3 cellular contexts compared by ENCODE assay signal in the genomic region with DNA sequence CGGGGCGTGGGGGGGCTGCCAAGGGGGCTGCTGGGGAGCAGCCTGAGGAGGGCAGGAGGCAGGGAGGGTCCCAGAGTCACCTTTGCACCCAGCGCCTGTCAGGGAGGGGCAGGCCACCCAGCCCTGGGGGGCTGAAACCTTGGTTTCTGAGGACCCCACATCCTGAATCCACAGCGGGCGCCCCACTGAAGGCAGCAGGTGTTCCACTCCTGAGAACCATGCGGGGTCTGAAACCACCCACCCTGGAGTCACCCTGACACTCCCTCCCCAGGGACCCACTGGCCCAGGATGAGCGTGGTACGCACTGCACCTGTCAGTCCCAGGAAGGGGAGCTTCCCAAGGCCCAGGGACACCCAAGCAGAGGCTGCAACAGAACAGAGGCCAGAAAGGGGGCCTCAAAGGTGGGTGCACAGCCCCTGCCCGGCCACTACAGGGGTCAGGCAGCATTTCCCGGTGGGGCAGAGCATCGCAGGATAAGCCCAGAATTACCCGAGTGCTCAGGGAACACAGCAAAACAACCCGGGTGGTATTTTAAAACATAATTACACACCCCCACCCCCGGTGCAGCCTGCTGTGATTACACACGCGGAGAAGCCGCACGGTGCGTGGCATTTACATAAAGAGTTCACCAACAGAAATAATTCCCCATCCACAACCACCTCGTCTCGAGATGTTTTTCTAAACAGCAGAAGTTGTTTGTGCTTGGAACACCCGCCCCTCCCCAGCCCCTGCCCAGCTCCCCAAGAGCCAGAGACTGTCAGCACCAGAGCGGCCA.
TF ChIP-seq lines count a peak whose summit lies in the region.

No MANE protein-coding gene starts in this region.

TF ChIP-seq in SK-N-SH, 30 proteins besides CTCF, POLR2A, EP300 and RAD21 (continued from another document):
- TF ChIP-seq, protein P1, sequence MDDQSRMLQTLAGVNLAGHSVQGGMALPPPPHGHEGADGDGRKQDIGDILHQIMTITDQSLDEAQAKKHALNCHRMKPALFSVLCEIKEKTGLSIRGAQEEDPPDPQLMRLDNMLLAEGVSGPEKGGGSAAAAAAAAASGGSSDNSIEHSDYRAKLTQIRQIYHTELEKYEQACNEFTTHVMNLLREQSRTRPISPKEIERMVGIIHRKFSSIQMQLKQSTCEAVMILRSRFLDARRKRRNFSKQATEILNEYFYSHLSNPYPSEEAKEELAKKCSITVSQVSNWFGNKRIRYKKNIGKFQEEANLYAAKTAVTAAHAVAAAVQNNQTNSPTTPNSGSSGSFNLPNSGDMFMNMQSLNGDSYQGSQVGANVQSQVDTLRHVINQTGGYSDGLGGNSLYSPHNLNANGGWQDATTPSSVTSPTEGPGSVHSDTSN (IDR thresholded peaks at IDR 0.05) = no peak
- TF ChIP-seq NFIC (IDR thresholded peaks at IDR 0.05; ENCODE audit: borderline replicate concordance) (no peak), ELF1 (IDR thresholded peaks at IDR 0.05) (no peak), MXI1 (IDR thresholded peaks at IDR 0.05; ENCODE audit: low read depth, low read length) (no peak), JUND (IDR thresholded peaks at IDR 0.05) (no peak), TCF12 (IDR thresholded peaks at IDR 0.05) (no peak), RFX5 (IDR thresholded peaks at IDR 0.05; ENCODE audit: low read length) (no peak)
- TF ChIP-seq, protein P2, sequence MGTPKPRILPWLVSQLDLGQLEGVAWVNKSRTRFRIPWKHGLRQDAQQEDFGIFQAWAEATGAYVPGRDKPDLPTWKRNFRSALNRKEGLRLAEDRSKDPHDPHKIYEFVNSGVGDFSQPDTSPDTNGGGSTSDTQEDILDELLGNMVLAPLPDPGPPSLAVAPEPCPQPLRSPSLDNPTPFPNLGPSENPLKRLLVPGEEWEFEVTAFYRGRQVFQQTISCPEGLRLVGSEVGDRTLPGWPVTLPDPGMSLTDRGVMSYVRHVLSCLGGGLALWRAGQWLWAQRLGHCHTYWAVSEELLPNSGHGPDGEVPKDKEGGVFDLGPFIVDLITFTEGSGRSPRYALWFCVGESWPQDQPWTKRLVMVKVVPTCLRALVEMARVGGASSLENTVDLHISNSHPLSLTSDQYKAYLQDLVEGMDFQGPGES (IDR thresholded peaks at IDR 0.05; ENCODE audit: low read depth, low read length) = no peak
- TF ChIP-seq, protein P3, sequence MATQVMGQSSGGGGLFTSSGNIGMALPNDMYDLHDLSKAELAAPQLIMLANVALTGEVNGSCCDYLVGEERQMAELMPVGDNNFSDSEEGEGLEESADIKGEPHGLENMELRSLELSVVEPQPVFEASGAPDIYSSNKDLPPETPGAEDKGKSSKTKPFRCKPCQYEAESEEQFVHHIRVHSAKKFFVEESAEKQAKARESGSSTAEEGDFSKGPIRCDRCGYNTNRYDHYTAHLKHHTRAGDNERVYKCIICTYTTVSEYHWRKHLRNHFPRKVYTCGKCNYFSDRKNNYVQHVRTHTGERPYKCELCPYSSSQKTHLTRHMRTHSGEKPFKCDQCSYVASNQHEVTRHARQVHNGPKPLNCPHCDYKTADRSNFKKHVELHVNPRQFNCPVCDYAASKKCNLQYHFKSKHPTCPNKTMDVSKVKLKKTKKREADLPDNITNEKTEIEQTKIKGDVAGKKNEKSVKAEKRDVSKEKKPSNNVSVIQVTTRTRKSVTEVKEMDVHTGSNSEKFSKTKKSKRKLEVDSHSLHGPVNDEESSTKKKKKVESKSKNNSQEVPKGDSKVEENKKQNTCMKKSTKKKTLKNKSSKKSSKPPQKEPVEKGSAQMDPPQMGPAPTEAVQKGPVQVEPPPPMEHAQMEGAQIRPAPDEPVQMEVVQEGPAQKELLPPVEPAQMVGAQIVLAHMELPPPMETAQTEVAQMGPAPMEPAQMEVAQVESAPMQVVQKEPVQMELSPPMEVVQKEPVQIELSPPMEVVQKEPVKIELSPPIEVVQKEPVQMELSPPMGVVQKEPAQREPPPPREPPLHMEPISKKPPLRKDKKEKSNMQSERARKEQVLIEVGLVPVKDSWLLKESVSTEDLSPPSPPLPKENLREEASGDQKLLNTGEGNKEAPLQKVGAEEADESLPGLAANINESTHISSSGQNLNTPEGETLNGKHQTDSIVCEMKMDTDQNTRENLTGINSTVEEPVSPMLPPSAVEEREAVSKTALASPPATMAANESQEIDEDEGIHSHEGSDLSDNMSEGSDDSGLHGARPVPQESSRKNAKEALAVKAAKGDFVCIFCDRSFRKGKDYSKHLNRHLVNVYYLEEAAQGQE (IDR thresholded peaks at IDR 0.05; ENCODE audit: low read depth, low read length) = no peak

TF ChIP-seq in SK-N-SH treated with all-trans-retinoic acid at 6 μM for 48 hours, 23 proteins besides CTCF, POLR2A, EP300 and RAD21 (continued from another document):
- TF ChIP-seq, protein P4, sequence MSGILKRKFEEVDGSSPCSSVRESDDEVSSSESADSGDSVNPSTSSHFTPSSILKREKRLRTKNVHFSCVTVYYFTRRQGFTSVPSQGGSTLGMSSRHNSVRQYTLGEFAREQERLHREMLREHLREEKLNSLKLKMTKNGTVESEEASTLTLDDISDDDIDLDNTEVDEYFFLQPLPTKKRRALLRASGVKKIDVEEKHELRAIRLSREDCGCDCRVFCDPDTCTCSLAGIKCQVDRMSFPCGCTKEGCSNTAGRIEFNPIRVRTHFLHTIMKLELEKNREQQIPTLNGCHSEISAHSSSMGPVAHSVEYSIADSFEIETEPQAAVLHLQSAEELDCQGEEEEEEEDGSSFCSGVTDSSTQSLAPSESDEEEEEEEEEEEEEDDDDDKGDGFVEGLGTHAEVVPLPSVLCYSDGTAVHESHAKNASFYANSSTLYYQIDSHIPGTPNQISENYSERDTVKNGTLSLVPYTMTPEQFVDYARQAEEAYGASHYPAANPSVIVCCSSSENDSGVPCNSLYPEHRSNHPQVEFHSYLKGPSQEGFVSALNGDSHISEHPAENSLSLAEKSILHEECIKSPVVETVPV (CRISPR knock-in tag; IDR thresholded peaks at IDR 0.05) = no peak
- TF ChIP-seq ZNF565 (CRISPR knock-in tag; conservative IDR thresholded peaks at IDR 0.05; ENCODE audit: low read depth) = no peak
- no peak for TF ChIP-seq ISL1 (CRISPR knock-in tag; IDR thresholded peaks at IDR 0.05)
- TF ChIP-seq, protein P5, sequence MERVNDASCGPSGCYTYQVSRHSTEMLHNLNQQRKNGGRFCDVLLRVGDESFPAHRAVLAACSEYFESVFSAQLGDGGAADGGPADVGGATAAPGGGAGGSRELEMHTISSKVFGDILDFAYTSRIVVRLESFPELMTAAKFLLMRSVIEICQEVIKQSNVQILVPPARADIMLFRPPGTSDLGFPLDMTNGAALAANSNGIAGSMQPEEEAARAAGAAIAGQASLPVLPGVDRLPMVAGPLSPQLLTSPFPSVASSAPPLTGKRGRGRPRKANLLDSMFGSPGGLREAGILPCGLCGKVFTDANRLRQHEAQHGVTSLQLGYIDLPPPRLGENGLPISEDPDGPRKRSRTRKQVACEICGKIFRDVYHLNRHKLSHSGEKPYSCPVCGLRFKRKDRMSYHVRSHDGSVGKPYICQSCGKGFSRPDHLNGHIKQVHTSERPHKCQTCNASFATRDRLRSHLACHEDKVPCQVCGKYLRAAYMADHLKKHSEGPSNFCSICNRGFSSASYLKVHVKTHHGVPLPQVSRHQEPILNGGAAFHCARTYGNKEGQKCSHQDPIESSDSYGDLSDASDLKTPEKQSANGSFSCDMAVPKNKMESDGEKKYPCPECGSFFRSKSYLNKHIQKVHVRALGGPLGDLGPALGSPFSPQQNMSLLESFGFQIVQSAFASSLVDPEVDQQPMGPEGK (CRISPR knock-in tag; IDR thresholded peaks at IDR 0.05; ENCODE audit: borderline replicate concordance) = no peak
- TF ChIP-seq ZC3H10 (CRISPR knock-in tag; IDR thresholded peaks at IDR 0.05) = no peak
- no peak for TF ChIP-seq RARB (CRISPR knock-in tag; IDR thresholded peaks at IDR 0.05)
- TF ChIP-seq OSR1 (CRISPR knock-in tag; IDR thresholded peaks at IDR 0.05) = no peak
- no peak for TF ChIP-seq ZFP30 (CRISPR knock-in tag; IDR thresholded peaks at IDR 0.05)
- no peak for TF ChIP-seq PPARA (CRISPR knock-in tag; IDR thresholded peaks at IDR 0.05; ENCODE audit: borderline replicate concordance)
- no peak for TF ChIP-seq ZFP3 (CRISPR knock-in tag; IDR thresholded peaks at IDR 0.05)
- TF ChIP-seq ZNF70 (CRISPR knock-in tag; IDR thresholded peaks at IDR 0.05) = no peak
- no peak for TF ChIP-seq SNAI2 (CRISPR knock-in tag; IDR thresholded peaks at IDR 0.05)
- no peak for TF ChIP-seq ARNTL (CRISPR knock-in tag; IDR thresholded peaks at IDR 0.05; ENCODE audit: borderline replicate concordance, low read depth)
TF ChIP-seq in SK-N-SH treated with all-trans-retinoic acid at 6 μM for 48 hours: peak in this region for 0.

TF ChIP-seq in WTC11, 78 proteins besides CTCF, POLR2A, EP300 and RAD21 (continued from another document):
- no peak for TF ChIP-seq NR2C2 (CRISPR knock-in tag; IDR thresholded peaks at IDR 0.05)
- TF ChIP-seq, protein P6, sequence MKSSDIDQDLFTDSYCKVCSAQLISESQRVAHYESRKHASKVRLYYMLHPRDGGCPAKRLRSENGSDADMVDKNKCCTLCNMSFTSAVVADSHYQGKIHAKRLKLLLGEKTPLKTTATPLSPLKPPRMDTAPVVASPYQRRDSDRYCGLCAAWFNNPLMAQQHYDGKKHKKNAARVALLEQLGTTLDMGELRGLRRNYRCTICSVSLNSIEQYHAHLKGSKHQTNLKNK (CRISPR knock-in tag; IDR thresholded peaks at IDR 0.05) = no peak
- TF ChIP-seq, protein P7, sequence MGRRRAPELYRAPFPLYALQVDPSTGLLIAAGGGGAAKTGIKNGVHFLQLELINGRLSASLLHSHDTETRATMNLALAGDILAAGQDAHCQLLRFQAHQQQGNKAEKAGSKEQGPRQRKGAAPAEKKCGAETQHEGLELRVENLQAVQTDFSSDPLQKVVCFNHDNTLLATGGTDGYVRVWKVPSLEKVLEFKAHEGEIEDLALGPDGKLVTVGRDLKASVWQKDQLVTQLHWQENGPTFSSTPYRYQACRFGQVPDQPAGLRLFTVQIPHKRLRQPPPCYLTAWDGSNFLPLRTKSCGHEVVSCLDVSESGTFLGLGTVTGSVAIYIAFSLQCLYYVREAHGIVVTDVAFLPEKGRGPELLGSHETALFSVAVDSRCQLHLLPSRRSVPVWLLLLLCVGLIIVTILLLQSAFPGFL (CRISPR knock-in tag; IDR thresholded peaks at IDR 0.05; ENCODE audit: borderline replicate concordance) = no peak
TF ChIP-seq in WTC11: peak in this region for 0.
